Comparison of ENCODE assay signal across 24 cellular contexts in genomic region chr3:190330936-190331734, GRCh38. TPM values are rescaled to one million over a fixed set of nuclear protein-coding genes. Genes with fewer than 3 reads are reported as not detected.
"Had no signal": no experiment of that assay in that cellular context is flagged by ENCODE, and none has a peak within 500 bp of the region (broad histone marks: within the 10 kb centered on the region; RNA-seq: fewer than 3 reads in every experiment).

No MANE protein-coding gene starts in this region.

- DNase-seq: activated CD4-positive, alpha-beta T cell treated with anti-CD3 and anti-CD28 coated beads, Interleukin-2, amount 10 ng/mL, durations not matched to agents 24 days and 14 days; activated CD4-positive, alpha-beta T cell treated with anti-CD3 and anti-CD28 coated beads, Interleukin-2, amount 50 U/mL, for 48 hours; activated CD4-positive, CD25-positive, alpha-beta regulatory T cell treated with anti-CD3 and anti-CD28 coated beads, Interleukin-2, amount 50 U/mL, for 72 hours; activated effector memory CD4-positive, alpha-beta T cell treated with anti-CD3 and anti-CD28 coated beads, Interleukin-2, amount 50 U/mL, for 16 hours; activated naive CD4-positive, alpha-beta T cell treated with Interleukin-2 at 50 U/mL for 16 hours; activated naive CD8-positive, alpha-beta T cell treated with anti-CD3 and anti-CD28 coated beads, Interleukin-2, amount 50 U/mL, for 24 hours; activated T-cell treated with anti-CD3 and anti-CD28 coated beads, Interleukin-2, amount 50 U/mL, for 4 hours; amniotic stem cell; body of pancreas; central memory CD4-positive, alpha-beta T cell; MM.1S; NCI-H1105; NCI-H1436; NCI-H1694 treated with DMSO at 0.1 percent for 48 hours; NCI-H2029 treated with DMSO at 0.1 percent for 48 hours; NCI-H345; NCI-H510A; PC-9; SHP77 treated with DMSO at 0.1 percent for 48 hours had no signal

- ATAC-seq: activated naive CD4-positive, alpha-beta T cell treated with anti-CD3 and anti-CD28 coated beads, Interleukin-2, amount 50 U/mL, for 72 hours; activated naive CD8-positive, alpha-beta T cell treated with anti-CD3 and anti-CD28 coated beads, Interleukin-2, amount 50 U/mL, for 24 hours; activated T-cell treated with anti-CD3 and anti-CD28 coated beads, Interleukin-2, amount 50 U/mL, for 4 hours; body of pancreas had no signal

- H3K36me3 Mint-ChIP-seq: activated naive CD4-positive, alpha-beta T cell treated with anti-CD3 and anti-CD28 coated beads, Interleukin-2, amount 50 U/mL, for 72 hours had no signal

- H3K36me3 ChIP-seq: ascending aorta had no signal

- H3K27ac ChIP-seq: ascending aorta, body of pancreas, PC-9 had no signal

- FAIRE-seq: bronchial epithelial cell had no signal

- H3K4me3 ChIP-seq: ascending aorta, body of pancreas, PC-9 had no signal

- H3K9me3 Mint-ChIP-seq: activated CD4-positive, alpha-beta T cell treated with anti-CD3 and anti-CD28 coated beads, Interleukin-2, amount 10 ng/mL, durations not matched to agents 24 days and 14 days; activated naive CD4-positive, alpha-beta T cell treated with anti-CD3 and anti-CD28 coated beads, Interleukin-2, amount 50 U/mL, for 72 hours; activated naive CD8-positive, alpha-beta T cell treated with anti-CD3 and anti-CD28 coated beads, Interleukin-2, amount 50 U/mL, for 24 hours; activated T-cell treated with anti-CD3 and anti-CD28 coated beads, Interleukin-2, amount 50 U/mL, for 4 hours; T-helper 1 cell treated with Interleukin-12 subunit alpha and Interleukin-12 subunit beta and Interleukin-4 antibody, amounts not matched to agents 30 μg/mL and 1 μg/mL, for 36 hours had no signal

- H3K4me1 Mint-ChIP-seq: activated CD4-positive, alpha-beta T cell treated with anti-CD3 and anti-CD28 coated beads, Interleukin-2, amount 10 ng/mL, durations not matched to agents 24 days and 14 days had no signal

- H3K4me3 Mint-ChIP-seq: activated CD4-positive, alpha-beta T cell treated with anti-CD3 and anti-CD28 coated beads, Interleukin-2, amount 10 ng/mL, durations not matched to agents 24 days and 14 days; activated naive CD8-positive, alpha-beta T cell treated with anti-CD3 and anti-CD28 coated beads, Interleukin-2, amount 50 U/mL, for 24 hours; activated T-cell treated with anti-CD3 and anti-CD28 coated beads, Interleukin-2, amount 50 U/mL, for 4 hours; T-helper 1 cell treated with Interleukin-12 subunit alpha and Interleukin-12 subunit beta and Interleukin-4 antibody, amounts not matched to agents 30 μg/mL and 1 μg/mL, for 36 hours had no signal

- H3K4me1 ChIP-seq: ascending aorta had no signal

- H3K27ac Mint-ChIP-seq: activated CD4-positive, alpha-beta T cell treated with anti-CD3 and anti-CD28 coated beads, Interleukin-2, amount 10 ng/mL, durations not matched to agents 24 days and 14 days; activated naive CD4-positive, alpha-beta T cell treated with anti-CD3 and anti-CD28 coated beads, Interleukin-2, amount 50 U/mL, for 72 hours; activated naive CD8-positive, alpha-beta T cell treated with anti-CD3 and anti-CD28 coated beads, Interleukin-2, amount 50 U/mL, for 24 hours; T-helper 1 cell treated with Interleukin-12 subunit alpha and Interleukin-12 subunit beta and Interleukin-4 antibody, amounts not matched to agents 30 μg/mL and 1 μg/mL, for 36 hours had no signal

- H3K4me2 ChIP-seq: PC-9 had no signal

- H3K27me3 ChIP-seq: ascending aorta, body of pancreas had no signal

- H3K9me3 ChIP-seq: ascending aorta, body of pancreas had no signal

- H2AFZ ChIP-seq: PC-9 had no signal

RNA-seq across cellular contexts. Expression of gene CLDN16, which starts 56.8 kb away (rescaled TPM):
- total RNA-seq: activated CD4-positive, alpha-beta T cell treated with anti-CD3 and anti-CD28 coated beads, Interleukin-2, amount 10 ng/mL, durations not matched to agents 24 days and 14 days; activated naive CD4-positive, alpha-beta T cell treated with anti-CD3 and anti-CD28 coated beads, Interleukin-2, amount 50 U/mL, for 72 hours; activated T-cell treated with anti-CD3 and anti-CD28 coated beads, Interleukin-2, amount 50 U/mL, for 4 hours; ascending aorta; SK-MEL-5 had no signal
